In the genomic region with DNA sequence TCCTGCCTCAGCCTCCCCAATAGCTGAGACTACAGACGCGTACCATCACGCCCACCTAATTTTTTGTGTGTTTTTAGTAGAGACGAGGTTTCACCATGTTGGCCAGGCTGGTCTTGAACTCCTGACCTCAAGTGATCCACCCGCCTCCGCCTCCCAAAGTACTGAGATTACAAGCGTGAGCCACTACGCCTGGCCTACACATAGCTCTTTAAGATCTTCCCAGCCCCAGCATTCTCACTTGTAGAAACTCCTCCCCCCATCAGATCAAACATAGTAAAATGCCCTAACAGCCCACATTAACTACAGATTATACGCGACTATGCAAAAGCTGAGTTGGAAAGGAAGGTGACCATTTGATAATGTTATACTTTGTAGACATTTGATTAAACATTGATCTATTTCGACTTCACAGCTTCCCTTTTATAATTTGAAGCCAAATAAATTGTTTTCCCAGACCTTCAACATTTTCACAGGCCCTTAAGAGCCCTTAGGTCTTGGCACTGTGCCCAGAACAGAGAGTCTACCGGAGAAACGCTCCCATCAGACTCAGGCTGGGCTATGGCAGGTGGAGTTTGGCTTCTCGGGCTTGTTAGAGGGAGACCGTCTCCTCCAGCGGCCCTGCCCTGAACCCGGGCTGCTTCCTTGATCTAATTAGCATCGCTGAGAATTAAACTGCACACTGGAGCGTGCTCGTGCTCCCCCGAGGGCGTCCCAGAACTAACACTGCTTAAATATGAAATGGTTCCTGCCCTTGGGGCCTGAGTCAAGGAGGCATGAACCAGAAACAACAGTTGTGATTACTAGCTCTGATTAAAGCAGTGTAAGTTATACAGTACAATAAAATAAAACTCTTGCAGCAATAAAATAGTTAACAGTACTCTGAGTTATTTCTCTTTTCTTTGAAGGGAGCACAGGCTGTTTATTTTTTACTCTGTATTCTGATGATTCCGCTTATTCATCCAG, we compare ENCODE assay signal across 11 cellular contexts.
DNase-seq lines count a peak whose midpoint lies in the region; ATAC-seq and TF ChIP-seq lines count a peak whose summit lies in the region.
"Had no signal": no experiment of that assay in that cellular context is flagged by ENCODE, and none has a peak within 500 bp of the region (broad histone marks: within the 10 kb centered on the region; RNA-seq: fewer than 3 reads in every experiment).

No MANE protein-coding gene starts in this region.

- TF ChIP-seq POLR2A in stomach (IDR thresholded peaks at IDR 0.05) = no peak

- H3K27me3 ChIP-seq in BLaER1 = no peaks in the 10 kb centered on the region
- peaks cover 65% of the 10 kb centered on the region for H3K27me3 ChIP-seq in left ventricle myocardium inferior (ENCODE audit: low read depth)
- peaks cover 0 to 43% (median 10%) of the 10 kb centered on the region in 3 donors for H3K27me3 ChIP-seq in stomach

- H3K9ac ChIP-seq in BLaER1 = no peak overlapping the region

- no peaks in the 10 kb centered on the region for H4K20me1 ChIP-seq in BLaER1

- H3K4me3 ChIP-seq in BLaER1 (no peak overlapping the region), left ventricle myocardium inferior (no peak overlapping the region), stomach (no peak overlapping the region)
- H3K4me3 ChIP-seq: adrenal gland had no signal

- no peaks in the 10 kb centered on the region for H3K4me1 Mint-ChIP-seq in activated naive CD8-positive, alpha-beta T cell treated with anti-CD3 and anti-CD28 coated beads for 36 hours

- H3K36me3 ChIP-seq in BLaER1 (no peaks in the 10 kb centered on the region), left ventricle myocardium inferior (no peaks in the 10 kb centered on the region), stomach (no peaks in the 10 kb centered on the region)
- H3K36me3 ChIP-seq: adrenal gland, neutrophil had no signal

- DNase-seq in NCI-H128 (lab: John Stamatoyannopoulos, UW; ENCODE audit: unreplicated experiment) = peak; percentile 99
- DNase-seq in NCI-H526 (lab: John Stamatoyannopoulos, UW) = peak; percentile 65 to 75
- peak; percentile 21 for DNase-seq in left ventricle myocardium inferior
- no peak for DNase-seq in stomach
- no peak for DNase-seq in activated naive CD8-positive, alpha-beta T cell treated with anti-CD3 and anti-CD28 coated beads for 36 hours
- DNase-seq: activated CD8-positive, alpha-beta memory T cell treated with anti-CD3 and anti-CD28 coated beads, Interleukin-2, amount 50 U/mL, for 48 hours had no signal

- H3K9me3 ChIP-seq in BLaER1 = peaks cover 35% of the 10 kb centered on the region
- H3K9me3 ChIP-seq in left ventricle myocardium inferior (replicated peaks) = peaks cover 30% of the 10 kb centered on the region
- peaks cover 16 to 33% (median 28%) of the 10 kb centered on the region in 4 donors for H3K9me3 ChIP-seq in stomach
- H3K9me3 ChIP-seq: neutrophil had no signal

- H3K4me3 Mint-ChIP-seq in activated naive CD8-positive, alpha-beta T cell treated with anti-CD3 and anti-CD28 coated beads for 36 hours = no peak overlapping the region

- no peak for TF ChIP-seq EP300 in stomach (IDR thresholded peaks at IDR 0.05)

- ATAC-seq in GM19395 (IDR thresholded peaks at IDR 0.05; ENCODE audit: unreplicated experiment) (no peak), HG03196 (IDR thresholded peaks at IDR 0.05; ENCODE audit: unreplicated experiment) (no peak)

- H3K27me3 Mint-ChIP-seq in activated naive CD8-positive, alpha-beta T cell treated with anti-CD3 and anti-CD28 coated beads for 36 hours = peaks cover 42% of the 10 kb centered on the region

- H3K27ac Mint-ChIP-seq in activated naive CD8-positive, alpha-beta T cell treated with anti-CD3 and anti-CD28 coated beads for 36 hours = no peak overlapping the region

- H3K4me2 ChIP-seq in BLaER1 = peak overlapping the region; percentile 69

- H3K4me1 ChIP-seq in BLaER1 (peaks cover 34% of the 10 kb centered on the region), left ventricle myocardium inferior (peaks cover 40% of the 10 kb centered on the region), stomach (peaks cover 5 to 27% (median 14%) of the 10 kb centered on the region in 4 donors)

- WGBS in stomach, 5 donors = 48 to 59% (median 52%) methylated on average over 20 to 23 of the region's 23 CpGs

- intact Hi-C loops in left ventricle myocardium inferior (cut with micrococcal nuclease) (loop anchor here (10.0 kb wide), 1 partner anchor 294 kb away; no protein-coding TSS in a partner anchor), stomach (cut with DNase I; ENCODE audit: low total_unique reads) (no loop called here)

- no peak overlapping the region for H3K27ac ChIP-seq in BLaER1
- peak overlapping the region; percentile 18 for H3K27ac ChIP-seq in left ventricle myocardium inferior (replicated peaks)
- no peak overlapping the region for H3K27ac ChIP-seq in stomach
- H3K27ac ChIP-seq: adrenal gland, neutrophil had no signal

- H3K36me3 Mint-ChIP-seq in activated naive CD8-positive, alpha-beta T cell treated with anti-CD3 and anti-CD28 coated beads for 36 hours = no peaks in the 10 kb centered on the region

- no peak for TF ChIP-seq CTCF in left ventricle myocardium inferior (IDR thresholded peaks at IDR 0.05; ENCODE audit: borderline replicate concordance)
- no peak for TF ChIP-seq CTCF in stomach (IDR thresholded peaks at IDR 0.05)

- peaks cover 25% of the 10 kb centered on the region for H3K9me3 Mint-ChIP-seq in activated naive CD8-positive, alpha-beta T cell treated with anti-CD3 and anti-CD28 coated beads for 36 hours

Comparison
In these comparisons a context has a peak if more than half of its experiments do, and no peak if none do; other contexts are left out.
1. DNase-seq: peak in NCI-H128 (single experiment), NCI-H526 (2 of 2) and left ventricle myocardium inferior (single experiment); none in stomach (single experiment) and activated naive CD8-positive, alpha-beta T cell treated with anti-CD3 and anti-CD28 coated beads for 36 hours (single experiment).